ENCODE assay signal across 18 cellular contexts in the genomic region with DNA sequence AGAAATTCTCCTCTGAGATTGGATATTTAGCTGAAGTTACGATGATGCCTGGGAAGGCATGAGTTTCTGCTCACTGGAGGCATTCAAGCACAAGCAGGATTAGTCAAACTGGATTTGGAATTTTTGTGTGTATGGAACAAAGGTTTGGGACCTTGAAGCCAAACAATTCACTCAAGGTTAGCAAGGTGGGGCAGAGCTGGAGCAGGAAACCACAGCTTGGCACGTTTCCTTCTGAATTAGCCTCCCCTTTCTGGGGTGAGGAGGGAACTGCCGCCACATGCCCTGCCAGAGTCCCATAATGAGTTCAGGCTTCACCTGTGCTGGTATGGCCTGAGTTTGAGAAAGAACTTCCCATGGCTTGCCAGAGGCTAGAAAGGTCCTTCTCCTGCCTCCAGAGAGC. TPM values are rescaled to one million over a fixed set of nuclear protein-coding genes. Genes with fewer than 3 reads are reported as not detected.
DNase-seq lines count a peak whose midpoint lies in the region; ATAC-seq, FAIRE-seq and TF ChIP-seq lines count a peak whose summit lies in the region.
"Had no signal": no experiment of that assay in that cellular context is flagged by ENCODE, and none has a peak within 500 bp of the region (broad histone marks: within the 10 kb centered on the region; RNA-seq: fewer than 3 reads in every experiment).

No MANE protein-coding gene starts in this region.

- H3K9me1 ChIP-seq in IMR-90 (ENCODE audit: insufficient read depth, low read length) = peaks cover 23% of the 10 kb centered on the region

- TF ChIP-seq CTCF in IMR-90 (conservative IDR thresholded peaks at IDR 0.05; ENCODE audit: low read depth, low read length) (no peak), PC-9 (conservative IDR thresholded peaks at IDR 0.05) (no peak), H1 (IDR thresholded peaks at IDR 0.05; ENCODE audit: control extremely low read depth in 1 of 3, insufficient read depth in 1 of 3, low read depth in 1 of 3, low read length in 3 of 3) (no peak), heart right ventricle (IDR thresholded peaks at IDR 0.05) (no peak)

- no peak overlapping the region for H3K27ac ChIP-seq in IMR-90 (ENCODE audit: insufficient read depth, low read length)
- H3K27ac ChIP-seq in PC-9 = no peak overlapping the region
- H3K27ac ChIP-seq in H1 (ENCODE audit: low read depth, low read length) = no peak overlapping the region
- H3K27ac ChIP-seq in heart right ventricle = no peak overlapping the region

- H2AFZ ChIP-seq in IMR-90 (replicated peaks; ENCODE audit: low read length, poor library complexity) = peak overlapping the region; percentile 1
- no peak overlapping the region for H2AFZ ChIP-seq in PC-9
- peak overlapping the region; percentile 24; the same call in 1 of the 2 replicates for H2AFZ ChIP-seq in H1 (ENCODE audit: low read length)

- H3K23ac ChIP-seq in IMR-90 (ENCODE audit: low read depth, low read length) (no peak overlapping the region), H1 (ENCODE audit: insufficient read length) (no peak overlapping the region)

- H3K9me3 ChIP-seq in IMR-90 (ENCODE audit: control insufficient read depth, insufficient read depth, low read length) (0 out of 2 replicates have a peak, but pooled peaks cover 2% of the 10 kb centered on the region), PC-9 (ENCODE audit: insufficient read depth, low read depth) (no peaks in the 10 kb centered on the region), H1 (ENCODE audit: insufficient read depth in 2 of 2, low read depth in 1 of 2, low read length in 1 of 2) (no peaks in the 10 kb centered on the region), heart right ventricle (no peaks in the 10 kb centered on the region)
- H3K9me3 ChIP-seq: BLaER1 treated with 17β-estradiol and CSF1 and Interleukin-3, amounts not matched to agents 10 nM and 100 nM had no signal

- H2BK12ac ChIP-seq in H1 (ENCODE audit: low read depth, low read length) = peak overlapping the region; percentile 30; the same call in 1 of the 2 replicates

- no peak overlapping the region for H3K56ac ChIP-seq in IMR-90 (ENCODE audit: extremely low read depth, insufficient read depth, low read length)
- H3K56ac ChIP-seq in H1 (replicated peaks; ENCODE audit: insufficient read length, low read depth, low read length) = no peak overlapping the region

- no peak overlapping the region for H3K4me2 ChIP-seq in IMR-90 (ENCODE audit: low read depth, low read length)
- H3K4me2 ChIP-seq in PC-9 = peak overlapping the region; percentile 16; the same call in 1 of the 2 replicates
- H3K4me2 ChIP-seq in H1 (ENCODE audit: insufficient read depth in 1 of 2, low read depth in 2 of 2, low read length in 2 of 2) = no peak overlapping the region

- peaks cover 18% of the 10 kb centered on the region; the same call in 1 of the 2 replicates for H3F3A ChIP-seq in PC-9 (ENCODE audit: insufficient read depth, low read depth)

- H2AK5ac ChIP-seq in IMR-90 (ENCODE audit: low read depth, low read length) (peak overlapping the region; percentile 12), H1 (ENCODE audit: low read depth, low read length) (no peak overlapping the region)

- no peak overlapping the region for H3K9ac ChIP-seq in IMR-90 (ENCODE audit: low read depth, low read length)
- no peak overlapping the region for H3K9ac ChIP-seq in H1 (replicated peaks in 1 of 4; ENCODE audit: extremely low read depth in 1 of 4, low read depth in 3 of 4, low read length in 3 of 4)
- H3K9ac ChIP-seq: BLaER1 treated with 17β-estradiol and CSF1 and Interleukin-3, amounts not matched to agents 10 nM and 100 nM had no signal

- H3K4me1 ChIP-seq in IMR-90 (ENCODE audit: control insufficient read depth, insufficient read depth, low read length) (peaks cover 15% of the 10 kb centered on the region), PC-9 (replicated peaks; ENCODE audit: insufficient read depth) (peaks cover 53% of the 10 kb centered on the region), H1 (replicated peaks in 1 of 4; ENCODE audit: control insufficient read depth in 3 of 4, insufficient read depth in 4 of 4, low read length in 3 of 4) (peaks cover 0 to 23% (median 11%) of the 10 kb centered on the region in 4 experiments; a peak in 4 of 7 replicates), heart right ventricle (peaks cover 0 to 25% (median 7%) of the 10 kb centered on the region in 9 donors)

- peak overlapping the region; percentile 55 for H2BK120ac ChIP-seq in IMR-90 (ENCODE audit: low read depth, low read length)
- H2BK120ac ChIP-seq in H1 (replicated peaks; ENCODE audit: low read depth, low read length) = no peak overlapping the region

- H4K8ac ChIP-seq in IMR-90 (ENCODE audit: low read depth in 2 of 2, low read length in 2 of 2) = 0 out of 4 replicates have a peak overlapping the region, but pooled peaks of 1 of the 2 experiments have one; percentile 0
- H4K8ac ChIP-seq in H1 (ENCODE audit: extremely low read depth, insufficient read depth, low read length) = no peak overlapping the region

- H3K36me3 ChIP-seq in IMR-90 (ENCODE audit: control insufficient read depth, insufficient read depth, low read length) (no peaks in the 10 kb centered on the region), PC-9 (ENCODE audit: low read depth) (no peaks in the 10 kb centered on the region), H1 (ENCODE audit: control insufficient read depth in 2 of 4, insufficient read depth in 4 of 4, low read length in 3 of 4) (no peaks in the 10 kb centered on the region), heart right ventricle (no peaks in the 10 kb centered on the region)
- H3K36me3 ChIP-seq: BLaER1 treated with 17β-estradiol and CSF1 and Interleukin-3, amounts not matched to agents 10 nM and 100 nM had no signal

- dilution Hi-C loops in IMR-90 (cut with HindIII; ENCODE audit: low sequenced_read_pairs, unreplicated experiment) = no loop called here

- H2BK20ac ChIP-seq in IMR-90 (ENCODE audit: low read depth, low read length) = peak overlapping the region; percentile 42; the same call in 1 of the 2 replicates
- H2BK20ac ChIP-seq in H1 (ENCODE audit: low read length) = peak overlapping the region; percentile 76; the same call in 1 of the 2 replicates

- H3K4me3 ChIP-seq in IMR-90 (ENCODE audit: insufficient read depth, low read depth, low read length) = no peak overlapping the region
- H3K4me3 ChIP-seq in PC-9 = no peak overlapping the region
- H3K4me3 ChIP-seq in H1 (ENCODE audit: extremely low read depth in 1 of 4, insufficient read depth in 2 of 4, low read depth in 3 of 4, low read length in 4 of 4) = no peak overlapping the region
- no peak overlapping the region for H3K4me3 ChIP-seq in heart right ventricle
- H3K4me3 ChIP-seq: BLaER1 treated with 17β-estradiol and CSF1 and Interleukin-3, amounts not matched to agents 10 nM and 100 nM had no signal

- H3K9me2 ChIP-seq in PC-9 (ENCODE audit: insufficient read depth) = no peaks in the 10 kb centered on the region

- H3K79me2 ChIP-seq in PC-9 (ENCODE audit: low read depth) (no peaks in the 10 kb centered on the region), H1 (ENCODE audit: control insufficient read depth in 1 of 2, insufficient read depth in 2 of 2, low read length in 2 of 2) (no peaks in the 10 kb centered on the region)

- TF ChIP-seq RAD21 in IMR-90 (IDR thresholded peaks at IDR 0.05; ENCODE audit: low read length) (no peak), H1 (IDR thresholded peaks at IDR 0.05 in 1 of 2, conservative IDR thresholded peaks at IDR 0.05 in 1 of 2; ENCODE audit: low read depth in 2 of 2, low read length in 2 of 2) (no peak)

- TF ChIP-seq EP300 in H1 (IDR thresholded peaks at IDR 0.05; ENCODE audit: borderline replicate concordance in 1 of 2, low read depth in 2 of 2, low read length in 2 of 2) = no peak

- no peak overlapping the region for H2AK9ac ChIP-seq in IMR-90 (replicated peaks; ENCODE audit: low read depth, low read length, poor library complexity)

- in situ Hi-C loops in IMR-90 (cut with MboI; ENCODE audit: low sequenced_read_pairs) = no loop called here

- no peak overlapping the region for H4K5ac ChIP-seq in IMR-90 (ENCODE audit: low read depth, low read length)
- H4K5ac ChIP-seq in H1 (ENCODE audit: insufficient read length, low read depth, low read length) = no peak overlapping the region

- BruUV-seq in IMR-90 (replicated peaks; lab: Mats Ljungman, UMichigan) = no TSS peak
- no TSS peak for BruUV-seq in PC-9 (replicated peaks; lab: Mats Ljungman, UMichigan)

- H4K20me1 ChIP-seq in IMR-90 (ENCODE audit: insufficient read depth, low read length) (no peaks in the 10 kb centered on the region), PC-9 (ENCODE audit: insufficient read depth) (no peaks in the 10 kb centered on the region), H1 (replicated peaks in 1 of 2; ENCODE audit: control insufficient read depth in 1 of 2, insufficient read depth in 2 of 2, low read length in 2 of 2) (no peaks in the 10 kb centered on the region)
- H4K20me1 ChIP-seq: BLaER1 treated with 17β-estradiol and CSF1 and Interleukin-3, amounts not matched to agents 10 nM and 100 nM had no signal

- DNase-seq in IMR-90 (no peak), PC-9 (peak in 1 of 2 experiments; percentile 53), H1 (ENCODE audit: low read depth in 1 of 2, low spot score in 2 of 2) (no peak), left colon (no peak), heart right ventricle (no peak), medulla oblongata (ENCODE audit: extremely low spot score) (no peak), DMS53 (lab: John Stamatoyannopoulos, UW) (no peak)
- no peak for DNase-seq in effector CD4-positive, alpha-beta T cell
- DNase-seq: CD8-positive, alpha-beta T cell; DMS79; H7; Kasumi-1; NCI-H1092 treated with DMSO at 0.1 percent for 48 hours; NCI-H2081 treated with DMSO at 0.1 percent for 48 hours; NK-92 treated with Interleukin-12 subunit alpha and Interleukin-12 subunit beta, amount 100 ng/mL, for 24 hours; SHP77 treated with DMSO at 0.1 percent for 48 hours had no signal

- no peak for FAIRE-seq in H1 (lab: Jason Lieb, UNC)

- H4K91ac ChIP-seq in IMR-90 (ENCODE audit: insufficient read depth, low read depth, low read length) = peak overlapping the region; percentile 37; the same call in 1 of the 2 replicates
- H4K91ac ChIP-seq in H1 (replicated peaks; ENCODE audit: insufficient read length, low read length) = peak overlapping the region; percentile 67

- intact Hi-C loops in IMR-90 (cut with micrococcal nuclease) = no loop called here
- intact Hi-C loops in PC-9 (cut with micrococcal nuclease; ENCODE audit: unreplicated experiment) = no loop called here
- intact Hi-C loops in left colon (cut with DNase I, micrococcal nuclease) = no loop called here
- intact Hi-C loops in heart right ventricle (cut with DNase I) = no loop called here

- H2BK5ac ChIP-seq in IMR-90 (ENCODE audit: low read depth, low read length, poor library complexity, severe bottlenecking) (no peak overlapping the region), H1 (ENCODE audit: low read depth, low read length) (no peak overlapping the region; the same call in 1 of the 2 replicates)

- H2BK15ac ChIP-seq in IMR-90 (ENCODE audit: low read depth, low read length) = peak overlapping the region; percentile 83; the same call in 2 of the 3 replicates
- H2BK15ac ChIP-seq in H1 (ENCODE audit: low read length) = peak overlapping the region; percentile 12; the same call in 1 of the 2 replicates

- no peak overlapping the region for H3K18ac ChIP-seq in IMR-90 (ENCODE audit: low read depth, low read length)
- H3K18ac ChIP-seq in H1 (ENCODE audit: extremely low read depth, low read length) = no peak overlapping the region

- POLR2A ChIA-PET in IMR-90 (lab: Charles Lee; ENCODE audit: unreplicated experiment) = no interaction called here
- POLR2A ChIA-PET in PC-9 (lab: Charles Lee; ENCODE audit: unreplicated experiment) = no interaction called here
- POLR2A ChIA-PET in H1 (lab: Charles Lee; ENCODE audit: partially characterized antibody) = interaction anchor here (0.5 to 1.5 kb wide), 5 partner anchors 9 to 107 kb away, joined by 3 to 4 read pairs (median 3); no protein-coding TSS in a partner anchor

- H3K23me2 ChIP-seq in H1 (ENCODE audit: low read depth, low read length) = no peaks in the 10 kb centered on the region; the same call in 1 of the 2 replicates

- H3K27me3 ChIP-seq in IMR-90 (ENCODE audit: control insufficient read depth, insufficient read depth, low read length) = no peaks in the 10 kb centered on the region
- H3K27me3 ChIP-seq in PC-9 (ENCODE audit: insufficient read depth, low read depth) = no peaks in the 10 kb centered on the region
- no peaks in the 10 kb centered on the region for H3K27me3 ChIP-seq in H1 (replicated peaks in 1 of 4; ENCODE audit: control insufficient read depth in 3 of 4, extremely low read depth in 1 of 4, insufficient read depth in 3 of 4, low read length in 3 of 4)
- no peaks in the 10 kb centered on the region for H3K27me3 ChIP-seq in heart right ventricle
- H3K27me3 ChIP-seq: BLaER1 treated with 17β-estradiol and CSF1 and Interleukin-3, amounts not matched to agents 10 nM and 100 nM had no signal

- no CpG with 5 or more reads among the region's 3 CpGs for WGBS in IMR-90 (ENCODE audit: extremely low coverage in 2 of 2, insufficient read length in 1 of 2), 2 experiments
- 73% methylated on average over 3 of the region's 3 CpGs; no CpG with 5 or more reads in 1 of the 2 experiments for WGBS in H1 (ENCODE audit: extremely low coverage in 1 of 2, insufficient coverage in 1 of 2, insufficient read length in 1 of 2, insufficient replicate concordance in 2 of 2, low coverage in 1 of 2, low lambda C conversion rate in 2 of 2, missing lambda C conversion rate in 1 of 2), 2 experiments
- 45 to 77% methylated on average over 3 of the region's 3 CpGs for WGBS in heart right ventricle, 2 donors

- CTCF ChIA-PET in IMR-90 (lab: Yijun Ruan, JAX) (interaction anchor here (0.5 to 0.6 kb wide), 2 partner anchors 19 to 78 kb away, joined by 3 read pairs; no protein-coding TSS in a partner anchor), PC-9 (lab: Charles Lee) (no interaction called here), H1 (lab: Charles Lee; ENCODE audit: partially characterized antibody) (interaction anchor here (0.8 to 3.4 kb wide), 7 partner anchors 8 to 119 kb away, joined by 3 to 24 read pairs (median 4); no protein-coding TSS in a partner anchor)

- H3K14ac ChIP-seq in IMR-90 (replicated peaks; ENCODE audit: low read depth, low read length) = peak overlapping the region; percentile 25; the same call in 1 of the 2 replicates
- no peak overlapping the region for H3K14ac ChIP-seq in H1 (ENCODE audit: insufficient read length)

- H3K4ac ChIP-seq in IMR-90 (ENCODE audit: low read depth, low read length) (peak overlapping the region; percentile 54), H1 (replicated peaks; ENCODE audit: insufficient read length, low read depth, low read length) (no peak overlapping the region)

- ATAC-seq in IMR-90 (ENCODE audit: low read depth) (no peak), left colon (peak; percentile 62), heart right ventricle (no peak)
- ATAC-seq: CD8-positive, alpha-beta T cell; SK-N-SH treated with all-trans-retinoic acid at 6 μM for 48 hours had no signal

- no peak for TF ChIP-seq POLR2A in IMR-90 (IDR thresholded peaks at IDR 0.05; ENCODE audit: low read depth, low read length)
- no peak for TF ChIP-seq POLR2A in H1 (IDR thresholded peaks at IDR 0.05; ENCODE audit: control extremely low read depth in 1 of 2, low read depth in 2 of 2, low read length in 2 of 2)

- no peaks in the 10 kb centered on the region for H3K79me1 ChIP-seq in IMR-90 (ENCODE audit: low read depth in 1 of 2, low read length in 2 of 2)
- no peaks in the 10 kb centered on the region for H3K79me1 ChIP-seq in H1 (ENCODE audit: low read depth, low read length)

RNA-seq across cellular contexts. Expression of gene RRAS2, which starts 50.9 kb away (rescaled TPM):
- total RNA-seq in IMR-90 (2012; rRNA removed) (106 and 155 TPM in 2 replicates), PC-9 (2021) (30.7 and 42.2 TPM in 2 replicates), left colon (10 to 100 TPM; 35.7 to 42.7 TPM), heart right ventricle (100 to 1,000 TPM in 1 of 10 donors, 10 to 100 TPM in 9; 21.8 to 142 (median 52.9) TPM)
- polyA plus RNA-seq in IMR-90 (2012; rRNA removed) (64.8 and 85.5 TPM in 2 replicates), H1 (2011; rRNA removed) (48.5 and 72.3 TPM in 2 replicates), heart right ventricle (10 to 100 TPM; 20.8 to 26.0 TPM)
- 13.2 and 50.0 TPM in 2 replicates for polyA plus RNA-seq in IMR-90 (2012; cell fraction: cytosol; rRNA removed)
- 20.2 and 33.9 TPM in 2 replicates for polyA plus RNA-seq in IMR-90 (2012; cell fraction: nucleus; rRNA removed; ENCODE audit: low replicate concordance)
- 220 and 234 TPM in 2 replicates for total RNA-seq in H1 (2021; fragmentation: NEBNext Ultra II Directional; extraction: Animal tissue kit (Norgen Biotek cat#: 25700))
- 100 TPM for polyA plus RNA-seq in H1 (2011; cell fraction: cytosol; rRNA removed)
- 27.8 TPM for polyA plus RNA-seq in H1 (2011; cell fraction: nucleus; rRNA removed)
- 94.8 to 171 TPM (median 113 TPM) in 4 replicates for polyA plus RNA-seq in H1 (2012, experiment 1 of 2)
- 51.6 TPM for polyA plus RNA-seq in H1 (2012, experiment 2 of 2)
- 142 TPM for polyA plus RNA-seq in H1 (2013, experiment 1 of 2)
- polyA plus RNA-seq in H1 (2013, experiment 2 of 2) = 146 TPM
- polyA minus RNA-seq in H1 (2011; rRNA and poly(A)+ RNA removed) = 46.3 and 83.7 TPM in 2 replicates
- 105 TPM for polyA minus RNA-seq in H1 (2011; cell fraction: cytosol; rRNA and poly(A)+ RNA removed)
- 85.4 TPM for polyA minus RNA-seq in H1 (2011; cell fraction: nucleus; rRNA and poly(A)+ RNA removed)
